Comparison of ENCODE assay signal across 24 cellular contexts in the genomic region with DNA sequence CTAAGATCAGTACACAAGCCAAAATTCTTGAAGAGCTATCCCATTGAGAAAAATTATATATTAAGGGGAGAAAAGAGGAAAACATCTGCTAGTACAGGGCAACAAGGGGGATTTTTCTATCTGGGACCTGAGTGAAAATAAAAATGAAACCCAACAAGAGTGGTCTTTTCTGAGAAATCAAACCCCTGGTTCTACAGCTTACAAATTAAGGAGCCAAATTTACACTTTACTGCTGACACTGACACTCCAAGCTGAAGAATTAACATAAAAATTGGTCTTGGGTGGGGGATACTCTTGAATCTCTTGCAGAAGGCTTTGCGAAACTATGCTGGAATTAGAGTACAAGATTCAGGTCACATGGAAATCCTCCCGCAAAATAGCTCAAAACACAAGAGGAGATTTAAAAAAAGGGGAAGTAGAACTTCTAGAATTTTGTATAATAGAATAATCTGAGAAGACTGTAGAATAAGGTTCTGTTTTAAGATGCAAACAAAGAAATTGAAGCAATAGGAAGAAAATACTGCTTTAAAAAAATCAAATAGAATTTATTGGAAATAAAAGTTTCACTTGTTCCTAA. TPM values are rescaled to one million over a fixed set of nuclear protein-coding genes. Genes with fewer than 3 reads are reported as not detected.
DNase-seq lines count a peak whose midpoint lies in the region; ATAC-seq, FAIRE-seq and TF ChIP-seq lines count a peak whose summit lies in the region.
"Had no signal": no experiment of that assay in that cellular context is flagged by ENCODE, and none has a peak within 500 bp of the region (broad histone marks: within the 10 kb centered on the region; RNA-seq: fewer than 3 reads in every experiment).

No MANE protein-coding gene starts in this region.

- H3K4me3 ChIP-seq in ovary: no peak overlapping the region
- H3K4me3 ChIP-seq: cardiac muscle cell, HAP-1, K562, lower lobe of right lung, PC-9, psoas muscle had no signal

- WGBS in ovary, 3 donors: 61 to 90% (median 83%) methylated on average over 2 of the region's 2 CpGs

- H3K36me3 Mint-ChIP-seq in activated T-helper 2 cell treated with anti-CD3 and anti-CD28 coated beads, Interferon-gamma antibody, Interleukin-2, Interleukin-4, amounts not matched to agents 10 μg/mL and 5 μg/mL and 100 μg/mL, durations not matched to agents 14 hours and 24 hours and 36 hours (ENCODE audit: low read depth): no peaks in the 10 kb centered on the region
- H3K36me3 Mint-ChIP-seq in activated T-helper 17 cell treated with anti-CD3 and anti-CD28 coated beads, Interleukin-2, amount 50 U/mL, for 72 hours (ENCODE audit: low read depth): no peaks in the 10 kb centered on the region

- DNase-seq in GM12891 (ENCODE audit: insufficient read length, low spot score): no peak
- DNase-seq in NOMO-1 (lab: John Stamatoyannopoulos, UW; ENCODE audit: unreplicated experiment in 2 of 2): peak; percentile 24 to 51
- peak; percentile 35 for DNase-seq in medulla oblongata (ENCODE audit: extremely low spot score)
- DNase-seq in activated T-helper 2 cell treated with anti-CD3 and anti-CD28 coated beads, Interferon-gamma antibody, Interleukin-2, Interleukin-4, amounts not matched to agents 10 μg/mL and 5 μg/mL and 100 μg/mL, durations not matched to agents 14 hours and 24 hours and 36 hours (ENCODE audit: low spot score): no peak
- DNase-seq in ovary: no peak
- DNase-seq: activated CD4-positive, alpha-beta T cell treated with anti-CD3 and anti-CD28 coated beads, Interleukin-2, amount 50 U/mL, for 48 hours; activated CD8-positive, alpha-beta memory T cell treated with anti-CD3 and anti-CD28 coated beads, Interleukin-2, amount 50 U/mL, for 48 hours; amygdala; CD8-positive, alpha-beta T cell; kidney; lower lobe of right lung; NCI-H187; NCI-H69; PC-9; psoas muscle; SHP77; WERI-Rb-1 had no signal

- no peak overlapping the region for H3K4me3 Mint-ChIP-seq in activated T-helper 2 cell treated with anti-CD3 and anti-CD28 coated beads, Interferon-gamma antibody, Interleukin-2, Interleukin-4, amounts not matched to agents 10 μg/mL and 5 μg/mL and 100 μg/mL, durations not matched to agents 14 hours and 24 hours and 36 hours (ENCODE audit: low read depth)
- no peak overlapping the region for H3K4me3 Mint-ChIP-seq in activated T-helper 17 cell treated with anti-CD3 and anti-CD28 coated beads, Interleukin-2, amount 50 U/mL, for 72 hours
- H3K4me3 Mint-ChIP-seq: CD8-positive, alpha-beta T cell; dendritic cell treated with granulocyte-macrophage colony-stimulating factor and Interleukin-4, amounts not matched to agents 40 ng/mL and 50 ng/mL, for 4 days; T-helper 1 cell treated with Interleukin-12 subunit alpha and Interleukin-12 subunit beta and Interleukin-4 antibody, amounts not matched to agents 30 μg/mL and 1 μg/mL, for 36 hours had no signal

- no peaks in the 10 kb centered on the region for H3K9me3 ChIP-seq in ovary
- H3K9me3 ChIP-seq: HAP-1 had no signal

- no peaks in the 10 kb centered on the region for H3K4me1 Mint-ChIP-seq in activated T-helper 2 cell treated with anti-CD3 and anti-CD28 coated beads, Interferon-gamma antibody, Interleukin-2, Interleukin-4, amounts not matched to agents 10 μg/mL and 5 μg/mL and 100 μg/mL, durations not matched to agents 14 hours and 24 hours and 36 hours (ENCODE audit: low read depth)
- H3K4me1 Mint-ChIP-seq in activated T-helper 17 cell treated with anti-CD3 and anti-CD28 coated beads, Interleukin-2, amount 50 U/mL, for 72 hours: no peaks in the 10 kb centered on the region

- ATAC-seq in GM21576 (IDR thresholded peaks at IDR 0.05; ENCODE audit: unreplicated experiment): peak; percentile 60
- ATAC-seq in activated T-helper 17 cell treated with anti-CD3 and anti-CD28 coated beads, Interleukin-2, amount 50 U/mL, for 72 hours (replicated peaks): no peak
- ATAC-seq: CD8-positive, alpha-beta T cell; K562; lower lobe of right lung; psoas muscle had no signal

- no peaks in the 10 kb centered on the region for H3K27me3 ChIP-seq in ovary
- H3K27me3 ChIP-seq: cardiac muscle cell had no signal

- H3K4me1 ChIP-seq in ovary (ENCODE audit: insufficient read depth): no peaks in the 10 kb centered on the region
- H3K4me1 ChIP-seq: HAP-1, lower lobe of right lung, psoas muscle had no signal

- peaks cover 15% of the 10 kb centered on the region for H3K9me3 Mint-ChIP-seq in activated T-helper 2 cell treated with anti-CD3 and anti-CD28 coated beads, Interferon-gamma antibody, Interleukin-2, Interleukin-4, amounts not matched to agents 10 μg/mL and 5 μg/mL and 100 μg/mL, durations not matched to agents 14 hours and 24 hours and 36 hours
- H3K9me3 Mint-ChIP-seq in activated T-helper 17 cell treated with anti-CD3 and anti-CD28 coated beads, Interleukin-2, amount 50 U/mL, for 72 hours: peaks cover 18% of the 10 kb centered on the region

- peaks cover 4% of the 10 kb centered on the region for H3K27me3 Mint-ChIP-seq in activated T-helper 2 cell treated with anti-CD3 and anti-CD28 coated beads, Interferon-gamma antibody, Interleukin-2, Interleukin-4, amounts not matched to agents 10 μg/mL and 5 μg/mL and 100 μg/mL, durations not matched to agents 14 hours and 24 hours and 36 hours (ENCODE audit: low read depth)
- peaks cover 14% of the 10 kb centered on the region for H3K27me3 Mint-ChIP-seq in activated T-helper 17 cell treated with anti-CD3 and anti-CD28 coated beads, Interleukin-2, amount 50 U/mL, for 72 hours
- H3K27me3 Mint-ChIP-seq: dendritic cell treated with granulocyte-macrophage colony-stimulating factor and Interleukin-4, amounts not matched to agents 40 ng/mL and 50 ng/mL, for 4 days had no signal

- intact Hi-C loops in activated T-helper 2 cell treated with anti-CD3 and anti-CD28 coated beads, Interferon-gamma antibody, Interleukin-2, Interleukin-4, amounts not matched to agents 10 μg/mL and 5 μg/mL and 100 μg/mL, durations not matched to agents 14 hours and 24 hours and 36 hours (cut with micrococcal nuclease): no loop called here
- intact Hi-C loops in ovary (cut with DNase I): no loop called here

- no peaks in the 10 kb centered on the region for H3K36me3 ChIP-seq in ovary
- H3K36me3 ChIP-seq: cardiac muscle cell, HAP-1, lower lobe of right lung, WERI-Rb-1 had no signal

- TF ChIP-seq POLR2A in GM12891 (IDR thresholded peaks at IDR 0.05; ENCODE audit: low read depth, low read length) (no peak), ovary (IDR thresholded peaks at IDR 0.05) (no peak)

- no peak overlapping the region for H3K27ac Mint-ChIP-seq in activated T-helper 2 cell treated with anti-CD3 and anti-CD28 coated beads, Interferon-gamma antibody, Interleukin-2, Interleukin-4, amounts not matched to agents 10 μg/mL and 5 μg/mL and 100 μg/mL, durations not matched to agents 14 hours and 24 hours and 36 hours
- no peak overlapping the region for H3K27ac Mint-ChIP-seq in activated T-helper 17 cell treated with anti-CD3 and anti-CD28 coated beads, Interleukin-2, amount 50 U/mL, for 72 hours
- H3K27ac Mint-ChIP-seq: CD8-positive, alpha-beta T cell; dendritic cell treated with granulocyte-macrophage colony-stimulating factor and Interleukin-4, amounts not matched to agents 40 ng/mL and 50 ng/mL, for 4 days; T-helper 1 cell treated with Interleukin-12 subunit alpha and Interleukin-12 subunit beta and Interleukin-4 antibody, amounts not matched to agents 30 μg/mL and 1 μg/mL, for 36 hours had no signal

- no peak for TF ChIP-seq EP300 in ovary (IDR thresholded peaks at IDR 0.05)

- FAIRE-seq in GM12891 (lab: Jason Lieb, UNC): no peak
- FAIRE-seq: K562, kidney had no signal

- TF ChIP-seq CTCF in ovary (IDR thresholded peaks at IDR 0.05): no peak

- no peak overlapping the region for H3K27ac ChIP-seq in ovary
- H3K27ac ChIP-seq: cardiac muscle cell, lower lobe of right lung, PC-9, psoas muscle, WERI-Rb-1 had no signal

TF ChIP-seq in GM12891, 5 proteins besides CTCF, POLR2A, EP300 and RAD21:
- TF ChIP-seq SPI1 (IDR thresholded peaks at IDR 0.05; ENCODE audit: low read depth, low read length): peak; percentile 64
- no peak for TF ChIP-seq POLR2AphosphoS5 (IDR thresholded peaks at IDR 0.05; ENCODE audit: low read depth, low read length)

RNA-seq across cellular contexts. Expression of gene HSPA13, which starts 32.1 kb away (rescaled TPM):
- polyA plus RNA-seq in GM12891 (2012; ENCODE audit: low read depth, missing spikeins): 7.8 TPM
- total RNA-seq in activated T-helper 2 cell treated with anti-CD3 and anti-CD28 coated beads, Interferon-gamma antibody, Interleukin-2, Interleukin-4, amounts not matched to agents 10 μg/mL and 5 μg/mL and 100 μg/mL, durations not matched to agents 14 hours and 24 hours and 36 hours: 40.6 and 47.6 TPM in 2 replicates
- total RNA-seq in ovary: 10 to 100 TPM; 17.3 to 39.1 (median 27.7) TPM
- 10 to 100 TPM; 12.9 to 14.3 TPM for polyA plus RNA-seq in ovary
- 10 to 100 TPM; 33.7 to 34.6 TPM for total RNA-seq in activated T-helper 17 cell treated with anti-CD3 and anti-CD28 coated beads, Interleukin-2, amount 50 U/mL, for 72 hours

Comparison
In these comparisons a context has a peak if more than half of its experiments do, and no peak if none do; other contexts are left out.
1. DNase-seq: peak in NOMO-1 (2 of 2) and medulla oblongata (single experiment); none in GM12891 (single experiment), activated T-helper 2 cell treated with anti-CD3 and anti-CD28 coated beads, Interferon-gamma antibody, Interleukin-2, Interleukin-4, amounts not matched to agents 10 μg/mL and 5 μg/mL and 100 μg/mL, durations not matched to agents 14 hours and 24 hours and 36 hours (single experiment) and ovary (0 of 5).